1 cellular context compared by ENCODE assay signal in genomic region chr2:120538691-120539420, GRCh38.
TF ChIP-seq lines count a peak whose summit lies in the region.

No MANE protein-coding gene starts in this region.

TF ChIP-seq in HepG2, 621 proteins besides CTCF, POLR2A, EP300 and RAD21 (continued from another document and continues in another):
- TF ChIP-seq ZFP41 (CRISPR knock-in tag; IDR thresholded peaks at IDR 0.05; ENCODE audit: borderline replicate concordance) (no peak), ZNF562 (CRISPR knock-in tag; IDR thresholded peaks at IDR 0.05; ENCODE audit: borderline replicate concordance) (no peak), ZNF691 (CRISPR knock-in tag; IDR thresholded peaks at IDR 0.05; ENCODE audit: borderline replicate concordance, low read depth) (peak; percentile 38; the same call in 1 of the 2 replicates), ZNF264 (CRISPR knock-in tag; IDR thresholded peaks at IDR 0.05) (no peak), HOXA3 (CRISPR knock-in tag; IDR thresholded peaks at IDR 0.05) (no peak), SIN3B (IDR thresholded peaks at IDR 0.05; ENCODE audit: low read length) (no peak), MAZ (IDR thresholded peaks at IDR 0.05; ENCODE audit: borderline replicate concordance, low read depth, low read length) (no peak), MAZ (CRISPR knock-in tag; IDR thresholded peaks at IDR 0.05; ENCODE audit: low read depth) (no peak), ZNF343 (CRISPR knock-in tag; IDR thresholded peaks at IDR 0.05) (peak; percentile 69; the same call in 1 of the 2 replicates), ZNF382 (CRISPR knock-in tag; IDR thresholded peaks at IDR 0.05; ENCODE audit: borderline replicate concordance) (no peak), ZBTB20 (CRISPR knock-in tag; IDR thresholded peaks at IDR 0.05; ENCODE audit: borderline replicate concordance, low read depth) (no peak), CENPX (CRISPR knock-in tag; IDR thresholded peaks at IDR 0.05) (no peak), BHLHE40 (IDR thresholded peaks at IDR 0.05; ENCODE audit: low read length) (no peak), STAG1 (CRISPR knock-in tag; IDR thresholded peaks at IDR 0.05) (no peak), ZNF530 (CRISPR knock-in tag; IDR thresholded peaks at IDR 0.05; ENCODE audit: low read depth) (no peak), NFAT5 (CRISPR knock-in tag; IDR thresholded peaks at IDR 0.05) (peak; percentile 51; the same call in 1 of the 2 replicates), MEIS1 (CRISPR knock-in tag; IDR thresholded peaks at IDR 0.05; ENCODE audit: borderline replicate concordance) (peak; percentile 52; the same call in 1 of the 2 replicates), E2F5 (CRISPR knock-in tag; conservative IDR thresholded peaks at IDR 0.05) (no peak), MED13 (CRISPR knock-in tag; IDR thresholded peaks at IDR 0.05) (no peak), EEA1 (CRISPR knock-in tag; IDR thresholded peaks at IDR 0.05; ENCODE audit: borderline replicate concordance) (no peak), ZNF687 (CRISPR knock-in tag; IDR thresholded peaks at IDR 0.05) (peak; percentile 85), SUZ12 (IDR thresholded peaks at IDR 0.05; ENCODE audit: low read depth, low read length) (no peak), MAX (IDR thresholded peaks at IDR 0.05) (peak; percentile 80), ZBTB38 (CRISPR knock-in tag; IDR thresholded peaks at IDR 0.05) (peak; percentile 50; the same call in 1 of the 2 replicates), NFRKB (IDR thresholded peaks at IDR 0.05) (no peak), NONO (IDR thresholded peaks at IDR 0.05) (no peak), NONO (CRISPR knock-in tag; conservative IDR thresholded peaks at IDR 0.05) (no peak), MEIS2 (CRISPR knock-in tag; IDR thresholded peaks at IDR 0.05) (0 out of 2 replicates have a peak, but pooled peaks have one; percentile 65), NR2F6 (IDR thresholded peaks at IDR 0.05) (no peak), NR2F6 (CRISPR knock-in tag; IDR thresholded peaks at IDR 0.05) (no peak), ZNF143 (CRISPR knock-in tag; IDR thresholded peaks at IDR 0.05) (no peak), KDM6A (CRISPR knock-in tag; IDR thresholded peaks at IDR 0.05; ENCODE audit: low read depth) (no peak), ZMYM2 (CRISPR knock-in tag; IDR thresholded peaks at IDR 0.05) (no peak), FUBP1 (CRISPR knock-in tag; IDR thresholded peaks at IDR 0.05; ENCODE audit: borderline replicate concordance) (no peak), ZFP91 (CRISPR knock-in tag; IDR thresholded peaks at IDR 0.05; ENCODE audit: borderline replicate concordance) (no peak), ZNF619 (CRISPR knock-in tag; IDR thresholded peaks at IDR 0.05) (no peak), ZNF253 (CRISPR knock-in tag; IDR thresholded peaks at IDR 0.05; ENCODE audit: borderline replicate concordance) (no peak), ARID2 (CRISPR knock-in tag; IDR thresholded peaks at IDR 0.05; ENCODE audit: borderline replicate concordance) (no peak), SNAPC2 (CRISPR knock-in tag; IDR thresholded peaks at IDR 0.05) (no peak), MAF1 (CRISPR knock-in tag; IDR thresholded peaks at IDR 0.05; ENCODE audit: borderline replicate concordance) (no peak), ZNF576 (CRISPR knock-in tag; IDR thresholded peaks at IDR 0.05) (no peak), HNRNPK (IDR thresholded peaks at IDR 0.05; ENCODE audit: low read depth, low read length, poor library complexity, severe bottlenecking) (no peak), DRAP1 (CRISPR knock-in tag; IDR thresholded peaks at IDR 0.05) (no peak), CEBPZ (IDR thresholded peaks at IDR 0.05; ENCODE audit: low read length) (no peak), U2AF2 (IDR thresholded peaks at IDR 0.05; ENCODE audit: low read depth, low read length) (no peak), ZNF329 (CRISPR knock-in tag; IDR thresholded peaks at IDR 0.05; ENCODE audit: low read depth) (no peak)
